Comparison of ENCODE assay signal across 16 cellular contexts in the genomic region with DNA sequence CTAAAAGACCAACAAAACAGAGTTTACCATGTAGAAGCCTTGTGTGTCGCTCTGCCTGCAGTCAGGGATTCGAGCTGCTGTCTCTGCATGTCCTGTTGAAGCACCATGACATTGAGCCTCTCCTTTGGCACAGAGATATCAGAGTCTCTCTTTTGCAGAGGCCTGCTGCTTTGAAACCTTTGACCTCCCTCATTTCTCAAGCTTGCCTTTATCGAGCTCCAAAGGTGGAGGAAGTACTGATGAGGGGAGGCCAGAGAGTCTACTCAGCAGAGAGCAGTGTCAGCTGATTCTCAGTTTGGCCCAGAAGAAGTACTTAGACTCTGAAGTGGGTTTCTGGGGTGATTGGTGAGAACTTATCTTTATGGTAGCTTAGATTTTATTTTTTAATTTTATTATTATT.
DNase-seq lines count a peak whose midpoint lies in the region; ATAC-seq, FAIRE-seq and TF ChIP-seq lines count a peak whose summit lies in the region.
"Had no signal": no experiment of that assay in that cellular context is flagged by ENCODE, and none has a peak within 500 bp of the region (broad histone marks: within the 10 kb centered on the region; RNA-seq: fewer than 3 reads in every experiment).

No MANE protein-coding gene starts in this region.

- peak; percentile 18 for FAIRE-seq in bronchial epithelial cell (lab: Jason Lieb, UNC)
- FAIRE-seq: GM12891, H1 had no signal

- POLR2A ChIA-PET in Panc1 (lab: Charles Lee): no interaction called here

- H3K4me1 ChIP-seq in heart right ventricle (peaks cover 18 to 79% (median 63%) of the 10 kb centered on the region in 9 donors), Panc1 (ENCODE audit: control insufficient read depth, insufficient read depth, low read length) (peaks cover 70% of the 10 kb centered on the region), mucosa of descending colon (ENCODE audit: low read depth) (peaks cover 3% of the 10 kb centered on the region), tibial artery (peaks cover 0 to 41% (median 12%) of the 10 kb centered on the region in 4 donors), ascending aorta (peaks cover 0 to 33% of the 10 kb centered on the region in 2 donors)
- H3K4me1 ChIP-seq: HAP-1 had no signal

- DNase-seq in Right ventricle myocardium superior (no peak), heart right ventricle (no peak), Panc1 (ENCODE audit: low read depth, low spot score) (no peak), bronchial epithelial cell (ENCODE audit: low read depth) (no peak), mucosa of descending colon (no peak), tibial artery (no peak), ascending aorta (ENCODE audit: low spot score in 2 of 2) (no peak)
- no peak for DNase-seq in central memory CD4-positive, alpha-beta T cell
- DNase-seq: ACHN; CD4-positive, CD25-positive, alpha-beta regulatory T cell; DMS 273 treated with DMSO at 0.1 percent for 48 hours; DMS79 had no signal

- ATAC-seq in Right ventricle myocardium superior (ENCODE audit: poor library complexity) (peak; percentile 5), heart right ventricle (no peak), Panc1 (no peak), mucosa of descending colon (peak; percentile 16)

- H3K36me3 ChIP-seq in heart right ventricle (no peaks in the 10 kb centered on the region), Panc1 (ENCODE audit: control insufficient read depth, insufficient read depth, low read length) (no peaks in the 10 kb centered on the region), bronchial epithelial cell (ENCODE audit: control insufficient read depth, insufficient read depth, low read length) (no peaks in the 10 kb centered on the region), mucosa of descending colon (ENCODE audit: low read depth) (no peaks in the 10 kb centered on the region), tibial artery (no peaks in the 10 kb centered on the region), ascending aorta (no peaks in the 10 kb centered on the region)
- H3K36me3 ChIP-seq: HAP-1 had no signal

- no TSS peak for BruUV-seq in Panc1 (replicated peaks; lab: Mats Ljungman, UMichigan)

- H3K9me3 ChIP-seq in heart right ventricle: no peaks in the 10 kb centered on the region
- H3K9me3 ChIP-seq in Panc1 (ENCODE audit: control insufficient read depth, insufficient read depth, low read depth, low read length): no peaks in the 10 kb centered on the region
- H3K9me3 ChIP-seq in mucosa of descending colon: no peaks in the 10 kb centered on the region
- no peaks in the 10 kb centered on the region for H3K9me3 ChIP-seq in tibial artery
- no peaks in the 10 kb centered on the region for H3K9me3 ChIP-seq in ascending aorta
- H3K9me3 ChIP-seq: HAP-1 had no signal

- no peaks in the 10 kb centered on the region for H3K27me3 ChIP-seq in heart right ventricle
- H3K27me3 ChIP-seq in Panc1 (ENCODE audit: control insufficient read depth, insufficient read depth, low read length): no peaks in the 10 kb centered on the region
- H3K27me3 ChIP-seq in bronchial epithelial cell (ENCODE audit: control insufficient read depth, insufficient read depth, low read length): no peaks in the 10 kb centered on the region
- H3K27me3 ChIP-seq in tibial artery: no peaks in the 10 kb centered on the region
- H3K27me3 ChIP-seq in ascending aorta: no peaks in the 10 kb centered on the region
- H3K27me3 ChIP-seq: BLaER1 treated with 17β-estradiol and CSF1 and Interleukin-3, amounts not matched to agents 10 nM and 100 nM had no signal

- CTCF ChIA-PET in Panc1 (lab: Charles Lee): no interaction called here

- H3K4me3 ChIP-seq in heart right ventricle (no peak overlapping the region), Panc1 (ENCODE audit: low read depth in 2 of 2, low read length in 2 of 2) (no peak overlapping the region), bronchial epithelial cell (ENCODE audit: low read depth, low read length) (no peak overlapping the region), mucosa of descending colon (no peak overlapping the region), tibial artery (no peak overlapping the region), ascending aorta (no peak overlapping the region)
- H3K4me3 ChIP-seq: BLaER1 treated with 17β-estradiol and CSF1 and Interleukin-3, amounts not matched to agents 10 nM and 100 nM; HAP-1 had no signal

- intact Hi-C loops in Right ventricle myocardium superior (cut with DNase I): no loop called here
- intact Hi-C loops in heart right ventricle (cut with DNase I): no loop called here
- intact Hi-C loops in Panc1 (cut with micrococcal nuclease; ENCODE audit: unreplicated experiment): no loop called here
- intact Hi-C loops in mucosa of descending colon (cut with DNase I, micrococcal nuclease): loop anchor here in 1 of 2 donors (10.0 kb wide), 1 partner anchor 78 kb away; the partner anchor contains the start of gene ARHGAP26
- intact Hi-C loops in tibial artery (cut with DNase I; ENCODE audit: low total_unique reads): no loop called here
- intact Hi-C loops in ascending aorta (cut with DNase I): no loop called here

- in situ Hi-C loops in Panc1 (cut with HindIII; ENCODE audit: low pct_unique_long_range_greater_than_20kb, low sequenced_read_pairs): no loop called here

- TF ChIP-seq CTCF in heart right ventricle (IDR thresholded peaks at IDR 0.05) (no peak), Panc1 (IDR thresholded peaks at IDR 0.05) (no peak), bronchial epithelial cell (IDR thresholded peaks at IDR 0.05; ENCODE audit: insufficient read depth, low read length, severe bottlenecking) (no peak), mucosa of descending colon (IDR thresholded peaks at IDR 0.05) (no peak), tibial artery (IDR thresholded peaks at IDR 0.05) (no peak), ascending aorta (IDR thresholded peaks at IDR 0.05) (no peak)

- H3K27ac ChIP-seq in heart right ventricle: peak overlapping the region in 1 of 10 donors; percentile 17
- 0 out of 2 replicates have a peak overlapping the region, but pooled peaks have one; percentile 23 for H3K27ac ChIP-seq in Panc1 (ENCODE audit: low read length)
- H3K27ac ChIP-seq in tibial artery: no peak overlapping the region
- H3K27ac ChIP-seq in ascending aorta: peak overlapping the region in 1 of 2 donors; percentile 5
- H3K27ac ChIP-seq: BLaER1 treated with 17β-estradiol and CSF1 and Interleukin-3, amounts not matched to agents 10 nM and 100 nM had no signal

- 56 to 60% methylated on average over 3 of the region's 3 CpGs for WGBS in heart right ventricle, 2 donors

Comparison
In these comparisons a context has a peak if more than half of its experiments do, and no peak if none do; other contexts are left out.
1. ATAC-seq: peak in Right ventricle myocardium superior (single experiment) and mucosa of descending colon (single experiment); none in heart right ventricle (0 of 8) and Panc1 (single experiment).